8 cellular contexts compared by ENCODE assay signal in genomic region chr9:127734247-127734746, GRCh38. TPM values are rescaled to one million over a fixed set of nuclear protein-coding genes. Genes with fewer than 3 reads are reported as not detected.
A peak's percentile ranks its signal among the peaks of the same experiment; 100 is the strongest.
DNase-seq lines count a peak whose midpoint lies in the region; ATAC-seq and TF ChIP-seq lines count a peak whose summit lies in the region.

No MANE protein-coding gene starts in this region.

- no peak for TF ChIP-seq CTCF in thoracic aorta (IDR thresholded peaks at IDR 0.05)

- peak overlapping the region; percentile 85 for H3K4me3 ChIP-seq in thoracic aorta

- no peaks in the 10 kb centered on the region for H3K9me3 ChIP-seq in thoracic aorta

- H3K27me3 Mint-ChIP-seq in activated CD8-positive, alpha-beta memory T cell treated with anti-CD3 and anti-CD28 coated beads, Interleukin-2, amount 10 ng/mL, durations not matched to agents 7 days and 5 days: no peaks in the 10 kb centered on the region

- peak overlapping the region; percentile 76 for H3K4me3 Mint-ChIP-seq in activated CD8-positive, alpha-beta memory T cell treated with anti-CD3 and anti-CD28 coated beads, Interleukin-2, amount 10 ng/mL, durations not matched to agents 7 days and 5 days

- H3K27ac ChIP-seq in thoracic aorta: peak overlapping the region; percentile 94

- H3K27ac Mint-ChIP-seq in activated CD8-positive, alpha-beta memory T cell treated with anti-CD3 and anti-CD28 coated beads, Interleukin-2, amount 10 ng/mL, durations not matched to agents 7 days and 5 days: peak overlapping the region; percentile 79

- peaks cover 9% of the 10 kb centered on the region for H3K36me3 Mint-ChIP-seq in activated CD8-positive, alpha-beta memory T cell treated with anti-CD3 and anti-CD28 coated beads, Interleukin-2, amount 10 ng/mL, durations not matched to agents 7 days and 5 days

- in situ Hi-C loops in ACHN (cut with HindIII; ENCODE audit: low pct_ligation_motif_present, low pct_unique_long_range_greater_than_20kb, low sequenced_read_pairs): no loop called here

- no peaks in the 10 kb centered on the region for H3K27me3 ChIP-seq in thoracic aorta (replicated peaks; ENCODE audit: insufficient read depth)

- H3K9me3 Mint-ChIP-seq in activated CD8-positive, alpha-beta memory T cell treated with anti-CD3 and anti-CD28 coated beads, Interleukin-2, amount 10 ng/mL, durations not matched to agents 7 days and 5 days (ENCODE audit: low read depth): no peaks in the 10 kb centered on the region

- DNase-seq in activated CD8-positive, alpha-beta memory T cell treated with anti-CD3 and anti-CD28 coated beads, Interleukin-2, amount 10 ng/mL, durations not matched to agents 7 days and 5 days: no peak
- no peak for DNase-seq in activated CD8-positive, alpha-beta memory T cell treated with anti-CD3 and anti-CD28 coated beads for 24 hours
- DNase-seq in amniotic stem cell (lab: John Stamatoyannopoulos, UW) (peak; percentile 60), left lobe of liver (ENCODE audit: low spot score) (peak; percentile 55), thoracic aorta (ENCODE audit: low spot score) (no peak), SIG-M5 (lab: John Stamatoyannopoulos, UW) (no peak), ACHN (no peak), NCI-H1105 treated with DMSO at 0.1 percent for 48 hours (lab: John Stamatoyannopoulos, UW) (no peak)

- no peaks in the 10 kb centered on the region for H3K36me3 ChIP-seq in thoracic aorta

- H3K4me1 Mint-ChIP-seq in activated CD8-positive, alpha-beta memory T cell treated with anti-CD3 and anti-CD28 coated beads, Interleukin-2, amount 10 ng/mL, durations not matched to agents 7 days and 5 days: peaks cover 20% of the 10 kb centered on the region

- no peak for ATAC-seq in activated CD8-positive, alpha-beta memory T cell treated with anti-CD3 and anti-CD28 coated beads, Interleukin-2, amount 10 ng/mL, durations not matched to agents 7 days and 5 days
- ATAC-seq in left lobe of liver: no peak
- no peak for ATAC-seq in thoracic aorta (ENCODE audit: insufficient number of reproducible peaks, low FRiP score, low read depth)

- peaks cover 4 to 11% of the 10 kb centered on the region in 2 donors for H3K4me1 ChIP-seq in thoracic aorta (ENCODE audit: control insufficient read depth in 1 of 2, low read depth in 2 of 2)

- CTCF ChIA-PET in activated CD8-positive, alpha-beta memory T cell treated with anti-CD3 and anti-CD28 coated beads, Interleukin-2, amount 10 ng/mL, durations not matched to agents 7 days and 5 days (lab: Charles Lee): interaction anchor here (0.6 to 5.3 kb wide), 76 partner anchors 9 to 793 kb away, joined by 3 to 86 read pairs (median 5); partner anchors contain the start of genes CDK9, CFAP157, ENG and PIP5KL1

RNA-seq across cellular contexts. Expression of gene TOR2A, which starts 0.8 kb away (rescaled TPM):
- total RNA-seq in activated CD8-positive, alpha-beta memory T cell treated with anti-CD3 and anti-CD28 coated beads, Interleukin-2, amount 10 ng/mL, durations not matched to agents 7 days and 5 days: 10 to 100 TPM; 24.1 to 26.8 TPM
- total RNA-seq in left lobe of liver: 7.4 TPM
- 10 to 100 TPM; 14.5 to 16.9 TPM for total RNA-seq in thoracic aorta

RNA-seq across cellular contexts. Expression of gene TTC16, which starts 18.4 kb away (rescaled TPM):
- 1 to 10 TPM; 1.2 to 5.2 TPM for total RNA-seq in activated CD8-positive, alpha-beta memory T cell treated with anti-CD3 and anti-CD28 coated beads, Interleukin-2, amount 10 ng/mL, durations not matched to agents 7 days and 5 days
- total RNA-seq in left lobe of liver: not detected
- total RNA-seq in thoracic aorta: under 1 TPM; 0.14 to 0.27 TPM

RNA-seq across cellular contexts. Expression of gene PTRH1, which starts 18.8 kb away (rescaled TPM):
- total RNA-seq in activated CD8-positive, alpha-beta memory T cell treated with anti-CD3 and anti-CD28 coated beads, Interleukin-2, amount 10 ng/mL, durations not matched to agents 7 days and 5 days: 10 to 100 TPM; 12.5 to 14.4 TPM
- 10.8 TPM for total RNA-seq in left lobe of liver
- 10 to 100 TPM in 1 of 2 donors, 1 to 10 TPM in 1; 9.3 to 25.9 TPM for total RNA-seq in thoracic aorta

RNA-seq across cellular contexts. Expression of gene CFAP157, which starts 27.5 kb away (rescaled TPM):
- total RNA-seq in activated CD8-positive, alpha-beta memory T cell treated with anti-CD3 and anti-CD28 coated beads, Interleukin-2, amount 10 ng/mL, durations not matched to agents 7 days and 5 days: not detected
- total RNA-seq in left lobe of liver (not detected), thoracic aorta (under 1 TPM; 0.27 to 0.28 TPM)

RNA-seq across cellular contexts. Expression of gene SH2D3C, which starts 44.2 kb away (rescaled TPM):
- total RNA-seq in activated CD8-positive, alpha-beta memory T cell treated with anti-CD3 and anti-CD28 coated beads, Interleukin-2, amount 10 ng/mL, durations not matched to agents 7 days and 5 days: 10 to 100 TPM; 75.2 to 87.8 TPM
- total RNA-seq in left lobe of liver: 3.4 TPM
- total RNA-seq in thoracic aorta: 10 to 100 TPM in 1 of 2 donors, 1 to 10 TPM in 1; 5.3 to 13.1 TPM

Comparison
In these comparisons a context has a peak if more than half of its experiments do, and no peak if none do; other contexts are left out.
1. DNase-seq: peak in amniotic stem cell (single experiment) and left lobe of liver (single experiment); none in activated CD8-positive, alpha-beta memory T cell treated with anti-CD3 and anti-CD28 coated beads, Interleukin-2, amount 10 ng/mL, durations not matched to agents 7 days and 5 days (single experiment), activated CD8-positive, alpha-beta memory T cell treated with anti-CD3 and anti-CD28 coated beads for 24 hours (single experiment), thoracic aorta (single experiment), SIG-M5 (single experiment), ACHN (single experiment) and NCI-H1105 treated with DMSO at 0.1 percent for 48 hours (single experiment).